ENCODE assay signal across 8 cellular contexts in the genomic region with DNA sequence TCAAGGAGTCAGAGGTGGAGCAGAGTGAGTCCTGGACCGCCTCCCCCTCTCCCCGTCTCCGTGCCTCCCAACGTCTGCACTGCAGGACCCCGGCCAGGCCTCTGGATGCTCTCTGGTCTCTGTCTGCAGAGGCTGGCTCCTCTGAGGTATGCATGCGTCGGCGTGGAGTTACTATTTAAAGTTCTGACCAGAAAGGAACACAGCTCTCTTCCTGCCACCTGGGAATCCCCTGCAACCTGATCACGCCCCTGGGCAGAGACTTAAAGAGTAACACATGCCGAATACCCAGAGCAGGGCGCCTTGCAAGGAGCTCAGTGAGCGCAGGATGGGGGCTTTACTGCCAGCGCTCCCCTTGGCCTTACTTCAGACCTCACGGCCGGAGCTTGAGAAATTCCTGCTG. TPM values are rescaled to one million over a fixed set of nuclear protein-coding genes. Genes with fewer than 3 reads are reported as not detected.
A peak's percentile ranks its signal among the peaks of the same experiment; 100 is the strongest.
DNase-seq lines count a peak whose midpoint lies in the region; ATAC-seq and TF ChIP-seq lines count a peak whose summit lies in the region.

No MANE protein-coding gene starts in this region.

- H3K4me3 Mint-ChIP-seq in activated CD4-positive, alpha-beta memory T cell treated with anti-CD3 and anti-CD28 coated beads, Interleukin-2, amount 10 ng/mL, durations not matched to agents 7 days and 5 days = peak overlapping the region; percentile 21

- no peaks in the 10 kb centered on the region for H3K9me3 ChIP-seq in cardiac muscle cell (ENCODE audit: low read depth)

- H3K27ac Mint-ChIP-seq in activated CD4-positive, alpha-beta memory T cell treated with anti-CD3 and anti-CD28 coated beads, Interleukin-2, amount 10 ng/mL, durations not matched to agents 7 days and 5 days = peak overlapping the region; percentile 70

- H3K36me3 ChIP-seq in cardiac muscle cell = peaks cover 57% of the 10 kb centered on the region

- TF ChIP-seq CTCF in cardiac muscle cell (IDR thresholded peaks at IDR 0.05; ENCODE audit: low read depth, low read length) = no peak

- H3K27me3 ChIP-seq in cardiac muscle cell = no peaks in the 10 kb centered on the region

- peaks cover 88% of the 10 kb centered on the region for H3K36me3 Mint-ChIP-seq in activated CD4-positive, alpha-beta memory T cell treated with anti-CD3 and anti-CD28 coated beads, Interleukin-2, amount 10 ng/mL, durations not matched to agents 7 days and 5 days (ENCODE audit: low read depth)

- no peaks in the 10 kb centered on the region for H3K27me3 Mint-ChIP-seq in activated CD4-positive, alpha-beta memory T cell treated with anti-CD3 and anti-CD28 coated beads, Interleukin-2, amount 10 ng/mL, durations not matched to agents 7 days and 5 days

- no peak overlapping the region for H3K4me3 ChIP-seq in cardiac muscle cell

- peak overlapping the region; percentile 94 for H3K27ac ChIP-seq in cardiac muscle cell

- POLR2A ChIA-PET in activated CD4-positive, alpha-beta memory T cell treated with anti-CD3 and anti-CD28 coated beads, Interleukin-2, amount 10 ng/mL, durations not matched to agents 7 days and 5 days (lab: Charles Lee) = interaction anchor here (0.6 to 2.7 kb wide), 7 partner anchors 10 to 73 kb away, joined by 3 to 30 read pairs (median 6); partner anchors contain the start of gene ANXA6

- peaks cover 93% of the 10 kb centered on the region for H3K4me1 Mint-ChIP-seq in activated CD4-positive, alpha-beta memory T cell treated with anti-CD3 and anti-CD28 coated beads, Interleukin-2, amount 10 ng/mL, durations not matched to agents 7 days and 5 days

- H3K4me1 ChIP-seq in cardiac muscle cell (ENCODE audit: low read depth) = peaks cover 52% of the 10 kb centered on the region

- ATAC-seq in GM19043 (IDR thresholded peaks at IDR 0.05; ENCODE audit: low read depth, unreplicated experiment) = peak; percentile 91
- ATAC-seq in HG03097 (IDR thresholded peaks at IDR 0.05; ENCODE audit: low FRiP score, unreplicated experiment) = peak; percentile 75

- peak; percentile 61 for DNase-seq in activated CD4-positive, alpha-beta memory T cell treated with anti-CD3 and anti-CD28 coated beads, Interleukin-2, amount 10 ng/mL, durations not matched to agents 7 days and 5 days
- DNase-seq in cardiac muscle cell (ENCODE audit: low read depth in 1 of 2, low spot score in 1 of 2) (peak in 1 of 2 donors; percentile 72), DMS79 treated with DMSO at 0.1 percent for 48 hours (lab: John Stamatoyannopoulos, UW) (no peak), NCI-H2081 treated with DMSO at 0.1 percent for 48 hours (lab: John Stamatoyannopoulos, UW) (no peak), cerebellar cortex (ENCODE audit: low spot score) (no peak)
- DNase-seq in stimulated activated CD8-positive, alpha-beta memory T cell treated with anti-CD3 and anti-CD28 coated beads, Interleukin-2, amount 100 ng/mL, for 48 hours (ENCODE audit: low read depth in 2 of 2) = peak; percentile 45 to 46

- CTCF ChIA-PET in activated CD4-positive, alpha-beta memory T cell treated with anti-CD3 and anti-CD28 coated beads, Interleukin-2, amount 10 ng/mL, durations not matched to agents 7 days and 5 days (lab: Charles Lee) = interaction anchor here (1.2 to 3.8 kb wide), 7 partner anchors 12 to 97 kb away, joined by 3 to 27 read pairs (median 5); no protein-coding TSS in a partner anchor

- H3K9me3 Mint-ChIP-seq in activated CD4-positive, alpha-beta memory T cell treated with anti-CD3 and anti-CD28 coated beads, Interleukin-2, amount 10 ng/mL, durations not matched to agents 7 days and 5 days = no peaks in the 10 kb centered on the region

RNA-seq across cellular contexts. Expression of gene ANXA6, which starts 16.0 kb away (rescaled TPM):
- total RNA-seq in activated CD4-positive, alpha-beta memory T cell treated with anti-CD3 and anti-CD28 coated beads, Interleukin-2, amount 10 ng/mL, durations not matched to agents 7 days and 5 days = 100 to 1,000 TPM; 603 to 606 TPM
- total RNA-seq in cardiac muscle cell = 628 and 658 TPM in 2 replicates
- 404 and 448 TPM in 2 replicates for polyA plus RNA-seq in cardiac muscle cell

Comparison
In these comparisons a context has a peak if more than half of its experiments do, and no peak if none do; other contexts are left out.
1. DNase-seq: peak in activated CD4-positive, alpha-beta memory T cell treated with anti-CD3 and anti-CD28 coated beads, Interleukin-2, amount 10 ng/mL, durations not matched to agents 7 days and 5 days (single experiment) and stimulated activated CD8-positive, alpha-beta memory T cell treated with anti-CD3 and anti-CD28 coated beads, Interleukin-2, amount 100 ng/mL, for 48 hours (2 of 2); none in DMS79 treated with DMSO at 0.1 percent for 48 hours (single experiment), NCI-H2081 treated with DMSO at 0.1 percent for 48 hours (single experiment) and cerebellar cortex (single experiment).